In genomic region chr19:35741216-35741541, GRCh38 we compare ENCODE assay signal across 8 cellular contexts. TPM values are rescaled to one million over a fixed set of nuclear protein-coding genes. Genes with fewer than 3 reads are reported as not detected.
A peak's percentile ranks its signal among the peaks of the same experiment; 100 is the strongest.
DNase-seq lines count a peak whose midpoint lies in the region; ATAC-seq, FAIRE-seq and TF ChIP-seq lines count a peak whose summit lies in the region.

No MANE protein-coding gene starts in this region.

- H3K4me3 ChIP-seq in SJCRH30: peak overlapping the region; percentile 63
- H3K4me3 ChIP-seq in fibroblast of lung (replicated peaks in 1 of 4; ENCODE audit: control extremely low read depth in 1 of 4, insufficient read depth in 1 of 4, low read depth in 3 of 4, low read length in 4 of 4): peak overlapping the region; percentile 43 to 64 (median 60)
- peak overlapping the region; percentile 38 to 69 (median 51) for H3K4me3 ChIP-seq in sigmoid colon

- TF ChIP-seq EP300 in sigmoid colon (IDR thresholded peaks at IDR 0.05): no peak

- peak overlapping the region; percentile 48 for H3K9ac ChIP-seq in fibroblast of lung (ENCODE audit: insufficient read depth, low read length)

- H3K9me3 ChIP-seq in SJCRH30 (replicated peaks) (no peaks in the 10 kb centered on the region), fibroblast of lung (ENCODE audit: control insufficient read depth, insufficient read depth, low read depth, low read length) (no peaks in the 10 kb centered on the region), sigmoid colon (no peaks in the 10 kb centered on the region)

- H4K20me1 ChIP-seq in fibroblast of lung (ENCODE audit: control insufficient read depth, extremely low read depth, insufficient read depth, low read length): no peaks in the 10 kb centered on the region

- no peak for ATAC-seq in GM21717 (IDR thresholded peaks at IDR 0.05; ENCODE audit: unreplicated experiment)

- peak overlapping the region; percentile 63 for H3K27ac ChIP-seq in SJCRH30
- H3K27ac ChIP-seq in fibroblast of lung (ENCODE audit: insufficient read depth, low read length): peak overlapping the region; percentile 59
- H3K27ac ChIP-seq in sigmoid colon: peak overlapping the region; percentile 84 to 91 (median 87)

- DNase-seq in SJCRH30 (no peak), fibroblast of lung (ENCODE audit: low read depth in 2 of 2) (no peak), sigmoid colon (no peak), retina (no peak), GM13977 (ENCODE audit: low spot score) (no peak), H54 (ENCODE audit: insufficient read length, low spot score) (no peak)

- H3K79me2 ChIP-seq in fibroblast of lung (ENCODE audit: control insufficient read depth, insufficient read depth, low read length): peaks cover 5% of the 10 kb centered on the region

- peak; percentile 18 for TF ChIP-seq CTCF in GM12873 (IDR thresholded peaks at IDR 0.05; ENCODE audit: insufficient read depth, low read depth, low read length, missing control alignments)
- no peak for TF ChIP-seq CTCF in fibroblast of lung (conservative IDR thresholded peaks at IDR 0.05 in 1 of 2, IDR thresholded peaks at IDR 0.05 in 1 of 2; ENCODE audit: low read depth in 1 of 2, low read length in 2 of 2)
- TF ChIP-seq CTCF in sigmoid colon (IDR thresholded peaks at IDR 0.05): peak in 1 of 4 experiments; percentile 2
- TF ChIP-seq CTCF in GM13977 (IDR thresholded peaks at IDR 0.05; ENCODE audit: extremely low read depth, insufficient read depth, missing control alignments): no peak

- in situ Hi-C loops in GM13977 (cut with MboI; ENCODE audit: low pct_unique_long_range_greater_than_20kb, low sequenced_read_pairs, unreplicated experiment): no loop called here

- H3K4me1 ChIP-seq in SJCRH30 (0 out of 2 replicates have a peak, but pooled peaks cover under 1% of the 10 kb centered on the region), fibroblast of lung (ENCODE audit: control insufficient read depth, extremely low read depth, insufficient read depth, low read length) (peaks cover 12% of the 10 kb centered on the region), sigmoid colon (peaks cover 0 to 44% (median 35%) of the 10 kb centered on the region in 4 donors)

- TF ChIP-seq POLR2A in sigmoid colon (IDR thresholded peaks at IDR 0.05) (no peak), H54 (IDR thresholded peaks at IDR 0.05; ENCODE audit: low read depth, low read length) (no peak)

- FAIRE-seq in H54 (lab: Jason Lieb, UNC): no peak

- H3K27me3 ChIP-seq in SJCRH30 (no peaks in the 10 kb centered on the region), fibroblast of lung (ENCODE audit: control insufficient read depth, insufficient read depth, low read length) (no peaks in the 10 kb centered on the region), sigmoid colon (no peaks in the 10 kb centered on the region)

- peak overlapping the region; percentile 50 for H2AFZ ChIP-seq in fibroblast of lung (ENCODE audit: low read length)

- intact Hi-C loops in sigmoid colon (cut with DNase I): loop anchor here (2.0 kb wide), 1 partner anchor 22 kb away; the partner anchor contains the start of gene KMT2B

- H3K36me3 ChIP-seq in SJCRH30 (peaks cover 13% of the 10 kb centered on the region; the same call in 1 of the 2 replicates), fibroblast of lung (ENCODE audit: control insufficient read depth, insufficient read depth, low read length) (peaks cover 16% of the 10 kb centered on the region), sigmoid colon (peaks cover 11 to 40% (median 26%) of the 10 kb centered on the region in 4 donors)

- WGBS in sigmoid colon, 2 donors: 4 to 5% methylated on average over 13 of the region's 13 CpGs

- H3K4me2 ChIP-seq in fibroblast of lung (ENCODE audit: extremely low read depth, insufficient read depth, low read length): peak overlapping the region; percentile 95

RNA-seq across cellular contexts. Expression of gene IGFLR1, which starts 1.1 kb away (rescaled TPM):
- total RNA-seq in SJCRH30 (2014; rRNA removed; shearing (Covaris generic)): 4.3 and 10.3 TPM in 2 replicates
- total RNA-seq in fibroblast of lung: 0.17 and 0.51 TPM in 2 replicates
- 0.75 and 2.1 TPM in 2 replicates for polyA plus RNA-seq in fibroblast of lung
- 2.0 and 6.1 TPM in 2 replicates for polyA plus RNA-seq in fibroblast of lung (2012)
- polyA minus RNA-seq in fibroblast of lung (ENCODE audit: low replicate concordance): 0.98 and 22.0 TPM in 2 replicates
- 10 to 100 TPM in 2 of 4 donors, 1 to 10 TPM in 2; 2.5 to 12.2 (median 8.6) TPM for total RNA-seq in sigmoid colon
- polyA plus RNA-seq in sigmoid colon: 10 to 100 TPM in 1 of 3 donors, 1 to 10 TPM in 2; 3.7 to 25.0 (median 9.0) TPM

RNA-seq across cellular contexts. Expression of gene U2AF1L4, which starts 4.0 kb away (rescaled TPM):
- total RNA-seq in SJCRH30 (2014; rRNA removed; shearing (Covaris generic)): 9.7 and 11.4 TPM in 2 replicates
- total RNA-seq in fibroblast of lung (5.9 and 9.1 TPM in 2 replicates), sigmoid colon (10 to 100 TPM; 16.3 to 53.5 (median 27.9) TPM)
- polyA plus RNA-seq in fibroblast of lung (11.9 and 13.8 TPM in 2 replicates), sigmoid colon (10 to 100 TPM; 12.7 to 23.4 (median 16.0) TPM)
- polyA plus RNA-seq in fibroblast of lung (2012): 11.6 and 13.2 TPM in 2 replicates
- polyA minus RNA-seq in fibroblast of lung (ENCODE audit: low replicate concordance): 6.2 and 9.7 TPM in 2 replicates

RNA-seq across cellular contexts. Expression of gene PSENEN, which starts 4.3 kb away (rescaled TPM):
- total RNA-seq in SJCRH30 (2014; rRNA removed; shearing (Covaris generic)): 37.7 and 47.2 TPM in 2 replicates
- total RNA-seq in fibroblast of lung: 15.7 and 16.0 TPM in 2 replicates
- 31.4 and 35.5 TPM in 2 replicates for polyA plus RNA-seq in fibroblast of lung
- 51.7 and 65.5 TPM in 2 replicates for polyA plus RNA-seq in fibroblast of lung (2012)
- 49.0 and 51.5 TPM in 2 replicates for polyA minus RNA-seq in fibroblast of lung (ENCODE audit: low replicate concordance)
- total RNA-seq in sigmoid colon: 10 to 100 TPM; 27.8 to 44.9 (median 36.6) TPM
- 10 to 100 TPM; 48.0 to 72.3 (median 59.4) TPM for polyA plus RNA-seq in sigmoid colon

RNA-seq across cellular contexts. Expression of gene LIN37, which starts 7.2 kb away (rescaled TPM):
- 4.9 and 6.1 TPM in 2 replicates for total RNA-seq in SJCRH30 (2014; rRNA removed; shearing (Covaris generic))
- total RNA-seq in fibroblast of lung (6.4 and 10.0 TPM in 2 replicates), sigmoid colon (10 to 100 TPM; 12.5 to 19.1 (median 15.9) TPM)
- polyA plus RNA-seq in fibroblast of lung (8.5 and 10.3 TPM in 2 replicates), sigmoid colon (10 to 100 TPM in 2 of 3 donors, 1 to 10 TPM in 1; 8.4 to 13.6 (median 11.3) TPM)
- polyA plus RNA-seq in fibroblast of lung (2012): 13.8 and 14.6 TPM in 2 replicates
- 6.5 and 22.3 TPM in 2 replicates for polyA minus RNA-seq in fibroblast of lung (ENCODE audit: low replicate concordance)

RNA-seq across cellular contexts. Expression of gene HSPB6, which starts 15.7 kb away (rescaled TPM):
- not detected in 2 replicates for total RNA-seq in SJCRH30 (2014; rRNA removed; shearing (Covaris generic))
- total RNA-seq in fibroblast of lung: 47.8 and 54.3 TPM in 2 replicates
- polyA plus RNA-seq in fibroblast of lung: 53.1 and 71.0 TPM in 2 replicates
- polyA plus RNA-seq in fibroblast of lung (2012): 463 and 468 TPM in 2 replicates
- polyA minus RNA-seq in fibroblast of lung (ENCODE audit: low replicate concordance): 247 and 355 TPM in 2 replicates
- 100 to 1,000 TPM in 3 of 4 donors, 10 to 100 TPM in 1; 59.4 to 275 (median 154) TPM for total RNA-seq in sigmoid colon
- 10 to 100 TPM in 2 of 3 donors, 1 to 10 TPM in 1; 4.4 to 36.6 (median 35.9) TPM for polyA plus RNA-seq in sigmoid colon
